ENCODE assay signal across 16 cellular contexts in the genomic region with DNA sequence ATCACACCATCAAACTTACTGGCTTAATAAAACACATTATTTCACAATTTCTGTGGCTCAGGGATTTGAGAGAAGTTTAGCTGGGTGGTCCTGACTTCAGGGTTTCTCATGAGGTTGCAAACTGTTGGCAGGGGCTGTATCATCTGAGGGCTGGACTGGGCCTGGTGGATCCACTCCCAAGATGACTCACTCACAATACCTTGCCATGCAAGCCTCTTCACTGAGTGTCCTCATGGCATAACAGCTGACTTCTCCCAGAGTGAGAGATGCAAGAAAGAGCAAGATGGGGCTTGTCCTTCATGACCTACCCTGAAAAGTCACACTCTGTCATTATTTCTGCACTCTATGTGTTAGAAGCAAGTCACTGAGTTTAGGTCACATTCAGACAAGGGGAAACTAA.
DNase-seq lines count a peak whose midpoint lies in the region; ATAC-seq and TF ChIP-seq lines count a peak whose summit lies in the region.
"Had no signal": no experiment of that assay in that cellular context is flagged by ENCODE, and none has a peak within 500 bp of the region (broad histone marks: within the 10 kb centered on the region; RNA-seq: fewer than 3 reads in every experiment).

No MANE protein-coding gene starts in this region.

- POLR2A ChIA-PET in CD8-positive, alpha-beta T cell (lab: Charles Lee) = no interaction called here
- POLR2A ChIA-PET in GM10248 (lab: Yijun Ruan, JAX) = no interaction called here

- no peaks in the 10 kb centered on the region for H3K4me1 Mint-ChIP-seq in CD8-positive, alpha-beta T cell (ENCODE audit: low read depth)

- in situ Hi-C loops in astrocyte of the spinal cord (cut with HindIII; ENCODE audit: low sequenced_read_pairs) = no loop called here

- intact Hi-C loops in CD8-positive, alpha-beta T cell (cut with DNase I, micrococcal nuclease) = no loop called here

- no peaks in the 10 kb centered on the region for H3K9me3 ChIP-seq in CD8-positive, alpha-beta T cell (ENCODE audit: low read length)
- H3K9me3 ChIP-seq: BLaER1, HAP-1, SJCRH30 had no signal

- CTCF ChIA-PET in CD8-positive, alpha-beta T cell (lab: Charles Lee) = no interaction called here
- CTCF ChIA-PET in GM10248 (lab: Yijun Ruan, JAX) = interaction anchor here (1.6 to 2.0 kb wide), 2 partner anchors 12 to 24 kb away, joined by 3 to 5 read pairs; no protein-coding TSS in a partner anchor

- H3K4me3 ChIP-seq in astrocyte of the spinal cord (ENCODE audit: low read depth, low read length) (no peak overlapping the region), fibroblast of pulmonary artery (replicated peaks; ENCODE audit: low read depth, low read length) (no peak overlapping the region)
- no peak overlapping the region for H3K4me3 ChIP-seq in CD8-positive, alpha-beta T cell (ENCODE audit: low read depth, low read length)
- H3K4me3 ChIP-seq: BLaER1, HAP-1, SJCRH30 had no signal

- ATAC-seq in CD8-positive, alpha-beta T cell = no peak

- H3K27me3 Mint-ChIP-seq in CD8-positive, alpha-beta T cell (ENCODE audit: low read depth) = no peaks in the 10 kb centered on the region

- H3K4me3 Mint-ChIP-seq in CD8-positive, alpha-beta T cell = no peak overlapping the region

- DNase-seq in DMS53 (lab: John Stamatoyannopoulos, UW) (peak; percentile 48), DMS53 treated with DMSO at 0.1 percent for 48 hours (lab: John Stamatoyannopoulos, UW; ENCODE audit: unreplicated experiment) (no peak), astrocyte of the spinal cord (ENCODE audit: low read depth, low spot score) (peak; percentile 7), fibroblast of pulmonary artery (ENCODE audit: low read depth) (peak; percentile 7), renal cortical epithelial cell (ENCODE audit: low read depth) (peak; percentile 16), SW 1271 (lab: John Stamatoyannopoulos, UW) (no peak), GM10248 (ENCODE audit: extremely low spot score) (no peak)
- no peak for DNase-seq in CD8-positive, alpha-beta T cell
- DNase-seq: IMR-90, NCI-H1048, NCI-H2171, NCI-H510A, SJCRH30 had no signal

- no peaks in the 10 kb centered on the region for H3K27me3 ChIP-seq in CD8-positive, alpha-beta T cell (ENCODE audit: insufficient read depth, low read length)
- H3K27me3 ChIP-seq: BLaER1, SJCRH30 had no signal

- H3K36me3 Mint-ChIP-seq in CD8-positive, alpha-beta T cell = no peaks in the 10 kb centered on the region

- H3K27ac Mint-ChIP-seq in CD8-positive, alpha-beta T cell = no peak overlapping the region

- H3K36me3 ChIP-seq in CD8-positive, alpha-beta T cell (ENCODE audit: insufficient read depth, low read length) = no peaks in the 10 kb centered on the region
- H3K36me3 ChIP-seq: BLaER1, HAP-1, SJCRH30 had no signal

- TF ChIP-seq CTCF in astrocyte of the spinal cord (IDR thresholded peaks at IDR 0.05; ENCODE audit: low read depth, low read length) = no peak
- TF ChIP-seq CTCF in fibroblast of pulmonary artery (IDR thresholded peaks at IDR 0.05; ENCODE audit: low read length, missing control alignments) = no peak
- no peak for TF ChIP-seq CTCF in CD8-positive, alpha-beta T cell (IDR thresholded peaks at IDR 0.05)
- no peak for TF ChIP-seq CTCF in GM10248 (IDR thresholded peaks at IDR 0.05; ENCODE audit: control extremely low read depth, extremely low read depth, low read depth, missing control alignments)

- no peaks in the 10 kb centered on the region for H3K9me3 Mint-ChIP-seq in CD8-positive, alpha-beta T cell

- H3K27ac ChIP-seq in CD8-positive, alpha-beta T cell (ENCODE audit: low read depth, low read length) = no peak overlapping the region
- H3K27ac ChIP-seq: 22Rv1, BLaER1, SJCRH30 had no signal

- no peaks in the 10 kb centered on the region for H3K4me1 ChIP-seq in CD8-positive, alpha-beta T cell (ENCODE audit: insufficient read depth, low read length)
- H3K4me1 ChIP-seq: BLaER1, HAP-1, SJCRH30 had no signal

Comparison
In these comparisons a context has a peak if more than half of its experiments do, and no peak if none do; other contexts are left out.
1. DNase-seq: peak in DMS53 (single experiment), astrocyte of the spinal cord (single experiment), fibroblast of pulmonary artery (single experiment) and renal cortical epithelial cell (single experiment); none in DMS53 treated with DMSO at 0.1 percent for 48 hours (single experiment), SW 1271 (0 of 2), CD8-positive, alpha-beta T cell (0 of 7) and GM10248 (single experiment).